In genomic region chr1:78210167-78210566, GRCh38 we compare ENCODE assay signal across 30 cellular contexts.
DNase-seq lines count a peak whose midpoint lies in the region; ATAC-seq and TF ChIP-seq lines count a peak whose summit lies in the region.
"Had no signal": no experiment of that assay in that cellular context is flagged by ENCODE, and none has a peak within 500 bp of the region (broad histone marks: within the 10 kb centered on the region; RNA-seq: fewer than 3 reads in every experiment).

No MANE protein-coding gene starts in this region.

- no peak overlapping the region for H3K27ac ChIP-seq in smooth muscle cell (ENCODE audit: low read depth)
- H3K27ac ChIP-seq: heart left ventricle, Peyer's patch, right atrium auricular region, SJCRH30 had no signal

- ATAC-seq in HG02840 (IDR thresholded peaks at IDR 0.05; ENCODE audit: low FRiP score, unreplicated experiment) (no peak), HG02938 (IDR thresholded peaks at IDR 0.05; ENCODE audit: unreplicated experiment) (no peak)
- ATAC-seq: heart left ventricle, T-cell had no signal

- DNase-seq in ELR (ENCODE audit: low read depth) (peak; percentile 65), M059J (ENCODE audit: low read depth) (peak; percentile 77), fibroblast of peridontal ligament (ENCODE audit: extremely low read depth) (peak; percentile 14), smooth muscle cell (lab: John Stamatoyannopoulos, UW; ENCODE audit: unreplicated experiment) (no peak)
- DNase-seq in activated T-helper 1 cell treated with anti-CD3 and anti-CD28 coated beads, Interleukin-12 subunit alpha, Interleukin-12 subunit beta, Interleukin-2, Interleukin-4 antibody, amounts not matched to agents 30 ng/mL and 10 ng/mL and 1 ng/mL, durations not matched to agents 14 hours and 24 hours and 36 hours (ENCODE audit: low spot score) = no peak
- DNase-seq: activated CD4-positive, alpha-beta memory T cell treated with anti-CD3 and anti-CD28 coated beads for 36 hours; activated CD4-positive, CD25-positive, alpha-beta regulatory T cell treated with anti-CD3 and anti-CD28 coated beads, Interleukin-2, amount 50 U/mL, for 72 hours; activated effector memory CD4-positive, alpha-beta T cell treated with Interleukin-2 at 50 U/mL for 16 hours; activated naive CD8-positive, alpha-beta T cell treated with anti-CD3 and anti-CD28 coated beads for 36 hours; aorta; Calu3; caudate nucleus; DND-41; GOT3; heart left ventricle; KBM-7; kidney glomerular epithelial cell; MM.1S; NCI-H2029 treated with DMSO at 0.1 percent for 48 hours; NCI-H2227 treated with DMSO at 0.1 percent for 48 hours; Peyer's patch; SJCRH30; stimulated activated CD4-positive, alpha-beta T cell treated with anti-CD3 and anti-CD28 coated beads, Interleukin-2, amount 100 ng/mL, for 48 hours; T-cell had no signal

- no peak overlapping the region for H3K4me3 ChIP-seq in smooth muscle cell
- H3K4me3 ChIP-seq: heart left ventricle, Peyer's patch, right atrium auricular region, SJCRH30 had no signal

- H3K9ac ChIP-seq in smooth muscle cell (ENCODE audit: low read depth) = no peak overlapping the region

- no peak overlapping the region for H2AFZ ChIP-seq in smooth muscle cell (ENCODE audit: low read depth)

- H3K4me1 ChIP-seq in smooth muscle cell (ENCODE audit: low read depth) = no peaks in the 10 kb centered on the region
- H3K4me1 ChIP-seq: heart left ventricle, Peyer's patch, right atrium auricular region, SJCRH30 had no signal

- intact Hi-C loops in activated T-helper 1 cell treated with anti-CD3 and anti-CD28 coated beads, Interleukin-12 subunit alpha, Interleukin-12 subunit beta, Interleukin-2, Interleukin-4 antibody, amounts not matched to agents 30 ng/mL and 10 ng/mL and 1 ng/mL, durations not matched to agents 14 hours and 24 hours and 36 hours (cut with micrococcal nuclease) = no loop called here

- no peak overlapping the region for H3K4me3 Mint-ChIP-seq in activated T-helper 1 cell treated with anti-CD3 and anti-CD28 coated beads, Interleukin-12 subunit alpha, Interleukin-12 subunit beta, Interleukin-2, Interleukin-4 antibody, amounts not matched to agents 30 ng/mL and 10 ng/mL and 1 ng/mL, durations not matched to agents 14 hours and 24 hours and 36 hours
- H3K4me3 Mint-ChIP-seq: activated CD4-positive, alpha-beta memory T cell treated with anti-CD3 and anti-CD28 coated beads for 36 hours; activated naive CD8-positive, alpha-beta T cell treated with anti-CD3 and anti-CD28 coated beads for 36 hours; CD14-positive monocyte; dendritic cell treated with granulocyte-macrophage colony-stimulating factor and Interleukin-4, amounts not matched to agents 40 ng/mL and 50 ng/mL, for 4 days; T-cell; type B pancreatic cell had no signal

- no peaks in the 10 kb centered on the region for H3K9me3 Mint-ChIP-seq in activated T-helper 1 cell treated with anti-CD3 and anti-CD28 coated beads, Interleukin-12 subunit alpha, Interleukin-12 subunit beta, Interleukin-2, Interleukin-4 antibody, amounts not matched to agents 30 ng/mL and 10 ng/mL and 1 ng/mL, durations not matched to agents 14 hours and 24 hours and 36 hours
- H3K9me3 Mint-ChIP-seq: activated naive CD8-positive, alpha-beta T cell treated with anti-CD3 and anti-CD28 coated beads for 36 hours had no signal

- peak overlapping the region; percentile 35 for H3K4me2 ChIP-seq in smooth muscle cell

- peaks cover 2% of the 10 kb centered on the region for H3K27me3 Mint-ChIP-seq in activated T-helper 1 cell treated with anti-CD3 and anti-CD28 coated beads, Interleukin-12 subunit alpha, Interleukin-12 subunit beta, Interleukin-2, Interleukin-4 antibody, amounts not matched to agents 30 ng/mL and 10 ng/mL and 1 ng/mL, durations not matched to agents 14 hours and 24 hours and 36 hours (ENCODE audit: insufficient read depth)
- H3K27me3 Mint-ChIP-seq: dendritic cell treated with granulocyte-macrophage colony-stimulating factor and Interleukin-4, amounts not matched to agents 40 ng/mL and 50 ng/mL, for 4 days had no signal

- H3K79me2 ChIP-seq in smooth muscle cell (ENCODE audit: low read depth) = no peaks in the 10 kb centered on the region

- H3K27ac Mint-ChIP-seq in activated T-helper 1 cell treated with anti-CD3 and anti-CD28 coated beads, Interleukin-12 subunit alpha, Interleukin-12 subunit beta, Interleukin-2, Interleukin-4 antibody, amounts not matched to agents 30 ng/mL and 10 ng/mL and 1 ng/mL, durations not matched to agents 14 hours and 24 hours and 36 hours = no peak overlapping the region
- H3K27ac Mint-ChIP-seq: activated CD4-positive, alpha-beta memory T cell treated with anti-CD3 and anti-CD28 coated beads for 36 hours; activated naive CD8-positive, alpha-beta T cell treated with anti-CD3 and anti-CD28 coated beads for 36 hours; CD14-positive monocyte; dendritic cell treated with granulocyte-macrophage colony-stimulating factor and Interleukin-4, amounts not matched to agents 40 ng/mL and 50 ng/mL, for 4 days; T-cell; type B pancreatic cell had no signal

- no peaks in the 10 kb centered on the region for H3K36me3 ChIP-seq in smooth muscle cell (ENCODE audit: low read depth)
- H3K36me3 ChIP-seq: heart left ventricle, Peyer's patch, right atrium auricular region, SJCRH30 had no signal

- no peaks in the 10 kb centered on the region for H3K36me3 Mint-ChIP-seq in activated T-helper 1 cell treated with anti-CD3 and anti-CD28 coated beads, Interleukin-12 subunit alpha, Interleukin-12 subunit beta, Interleukin-2, Interleukin-4 antibody, amounts not matched to agents 30 ng/mL and 10 ng/mL and 1 ng/mL, durations not matched to agents 14 hours and 24 hours and 36 hours (ENCODE audit: low read depth)
- H3K36me3 Mint-ChIP-seq: activated CD4-positive, alpha-beta memory T cell treated with anti-CD3 and anti-CD28 coated beads for 36 hours; activated naive CD8-positive, alpha-beta T cell treated with anti-CD3 and anti-CD28 coated beads for 36 hours; CD14-positive monocyte; T-cell; type B pancreatic cell had no signal

- no peaks in the 10 kb centered on the region for H3K4me1 Mint-ChIP-seq in activated T-helper 1 cell treated with anti-CD3 and anti-CD28 coated beads, Interleukin-12 subunit alpha, Interleukin-12 subunit beta, Interleukin-2, Interleukin-4 antibody, amounts not matched to agents 30 ng/mL and 10 ng/mL and 1 ng/mL, durations not matched to agents 14 hours and 24 hours and 36 hours (ENCODE audit: low read depth)
- H3K4me1 Mint-ChIP-seq: activated naive CD8-positive, alpha-beta T cell treated with anti-CD3 and anti-CD28 coated beads for 36 hours; CD14-positive monocyte; T-cell had no signal

- H3F3A ChIP-seq in smooth muscle cell (ENCODE audit: low read depth) = no peaks in the 10 kb centered on the region

- no peaks in the 10 kb centered on the region for H3K27me3 ChIP-seq in smooth muscle cell (ENCODE audit: low read depth)
- H3K27me3 ChIP-seq: heart left ventricle, Peyer's patch, right atrium auricular region, SJCRH30 had no signal

- H4K20me1 ChIP-seq in smooth muscle cell (ENCODE audit: low read depth) = no peaks in the 10 kb centered on the region

- no peak for TF ChIP-seq CTCF in smooth muscle cell (IDR thresholded peaks at IDR 0.05; ENCODE audit: borderline replicate concordance, insufficient read depth, poor library complexity, severe bottlenecking)

- H3K9me3 ChIP-seq in smooth muscle cell (replicated peaks; ENCODE audit: low read depth) = no peaks in the 10 kb centered on the region
- H3K9me3 ChIP-seq: SJCRH30 had no signal

Comparison
In these comparisons a context has a peak if more than half of its experiments do, and no peak if none do; other contexts are left out.
1. DNase-seq: peak in ELR (single experiment), M059J (single experiment) and fibroblast of peridontal ligament (single experiment); none in smooth muscle cell (single experiment) and activated T-helper 1 cell treated with anti-CD3 and anti-CD28 coated beads, Interleukin-12 subunit alpha, Interleukin-12 subunit beta, Interleukin-2, Interleukin-4 antibody, amounts not matched to agents 30 ng/mL and 10 ng/mL and 1 ng/mL, durations not matched to agents 14 hours and 24 hours and 36 hours (single experiment).